Comparison of ENCODE assay signal across 8 cellular contexts in the genomic region with DNA sequence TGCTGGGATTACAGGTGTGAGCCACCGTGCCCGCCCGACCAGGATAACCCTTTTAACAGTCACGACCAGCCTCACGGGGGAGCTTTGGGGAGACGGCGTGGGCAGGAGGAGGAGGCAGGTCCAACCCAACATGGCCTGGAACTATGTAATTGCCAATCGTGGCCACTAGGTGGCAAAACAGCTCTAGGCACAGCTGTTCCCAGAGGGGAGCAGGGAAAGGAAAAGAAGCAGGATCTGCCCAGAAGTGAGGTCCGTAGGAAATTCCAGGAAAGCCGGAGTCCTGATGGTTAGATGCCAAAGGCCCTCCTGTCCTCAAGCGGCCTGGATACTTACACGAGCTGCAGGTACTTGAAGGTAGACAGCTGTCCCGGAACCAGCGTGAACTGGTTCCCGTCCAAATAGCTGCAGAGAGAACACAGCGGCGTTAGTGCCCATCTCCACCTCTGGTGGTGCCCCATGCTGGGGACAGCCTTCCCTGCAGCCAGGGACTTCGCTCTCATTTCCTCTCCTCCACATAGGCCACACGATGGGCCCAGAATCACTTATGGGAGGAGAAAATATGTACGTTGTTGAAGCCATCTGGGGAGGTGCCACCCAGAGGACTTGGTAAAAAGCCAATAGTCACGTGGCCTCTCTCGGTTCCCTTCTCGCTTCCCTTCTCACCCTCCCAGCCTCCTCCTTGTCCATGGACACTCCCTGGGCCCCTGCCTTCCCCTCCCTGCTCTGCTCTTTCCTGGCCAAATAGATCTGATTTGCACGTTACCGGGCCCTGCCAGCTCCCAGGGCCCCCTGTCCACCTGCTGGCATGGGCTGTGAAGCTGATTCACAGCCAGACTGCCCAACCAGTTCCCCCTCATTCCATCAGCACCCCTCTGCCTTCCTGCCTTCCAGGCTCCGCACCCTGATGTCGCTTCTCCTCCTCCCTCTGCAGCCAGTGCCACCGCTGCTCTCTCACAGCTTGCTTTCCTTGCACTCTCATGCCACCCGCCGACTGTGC.
A peak's percentile ranks its signal among the peaks of the same experiment; 100 is the strongest.
DNase-seq lines count a peak whose midpoint lies in the region; ATAC-seq, FAIRE-seq and TF ChIP-seq lines count a peak whose summit lies in the region.

No MANE protein-coding gene starts in this region.

- peak overlapping the region; percentile 46 for H2AFZ ChIP-seq in endothelial cell of umbilical vein (ENCODE audit: low read depth, low read length)

- POLR2A ChIA-PET in AG04450 (lab: Yijun Ruan, JAX) (interaction anchor here (0.5 to 1.1 kb wide), 3 partner anchors 12 to 455 kb away, joined by 3 to 4 read pairs (median 3); no protein-coding TSS in a partner anchor), endothelial cell of umbilical vein (lab: Charles Lee) (interaction anchor here (0.7 kb wide), 1 partner anchor 13 kb away, joined by 4 read pairs; no protein-coding TSS in a partner anchor)

- H3K9me3 ChIP-seq in AG04450 (ENCODE audit: control insufficient read depth, insufficient read depth, low read length) (no peaks in the 10 kb centered on the region; the same call in 1 of the 2 replicates), endothelial cell of umbilical vein (replicated peaks; ENCODE audit: control insufficient read depth, insufficient read depth, low read length) (no peaks in the 10 kb centered on the region), mucosa of descending colon (no peaks in the 10 kb centered on the region)

- peak; percentile 89 for FAIRE-seq in endothelial cell of umbilical vein (lab: Jason Lieb, UNC)

- BruUV-seq in endothelial cell of umbilical vein (replicated peaks; lab: Mats Ljungman, UMichigan) = no TSS peak

- H3K27me3 ChIP-seq in AG04450 (ENCODE audit: control insufficient read depth, insufficient read depth, low read length) (peaks cover 24% of the 10 kb centered on the region), endothelial cell of umbilical vein (ENCODE audit: control insufficient read depth in 2 of 2, insufficient read depth in 2 of 2, low read length in 2 of 2) (peaks cover 0 to 2% of the 10 kb centered on the region in 2 experiments)

- no peak overlapping the region for H3K9ac ChIP-seq in endothelial cell of umbilical vein (replicated peaks; ENCODE audit: extremely low read depth, insufficient read depth, low read length)

- no peaks in the 10 kb centered on the region for H3K79me2 ChIP-seq in endothelial cell of umbilical vein (ENCODE audit: control insufficient read depth, insufficient read depth, low read length)

- H3K27ac ChIP-seq in AG04450 (ENCODE audit: low read depth, low read length) (no peak overlapping the region), endothelial cell of umbilical vein (ENCODE audit: insufficient read depth, low read depth, low read length) (no peak overlapping the region)

- TF ChIP-seq POLR2A in endothelial cell of umbilical vein (IDR thresholded peaks at IDR 0.05; ENCODE audit: low read depth, low read length) = no peak

- H3K9me1 ChIP-seq in endothelial cell of umbilical vein (replicated peaks; ENCODE audit: control insufficient read depth, extremely low read depth, insufficient read depth, low read length) = no peaks in the 10 kb centered on the region

- dilution Hi-C loops in endothelial cell of umbilical vein (cut with MboI; ENCODE audit: extremely low pct_ligation_motif_present, low sequenced_read_pairs) = no loop called here

- TF ChIP-seq CTCF in AG04450 (IDR thresholded peaks at IDR 0.05; ENCODE audit: low read depth, low read length) (peak; percentile 87), endothelial cell of umbilical vein (IDR thresholded peaks at IDR 0.05; ENCODE audit: extremely low read depth in 1 of 2, insufficient read depth in 1 of 2, low read depth in 1 of 2, low read length in 2 of 2) (peak; percentile 81 to 87), mucosa of descending colon (IDR thresholded peaks at IDR 0.05) (peak; percentile 68)

- H3K36me3 ChIP-seq in endothelial cell of umbilical vein (ENCODE audit: control insufficient read depth in 2 of 2, extremely low read depth in 1 of 2, insufficient read depth in 2 of 2, low read length in 2 of 2) (no peaks in the 10 kb centered on the region), mucosa of descending colon (ENCODE audit: low read depth) (no peaks in the 10 kb centered on the region)

- H3K4me2 ChIP-seq in endothelial cell of umbilical vein (ENCODE audit: insufficient read depth, low read length) = peak overlapping the region; percentile 57

- intact Hi-C loops in endothelial cell of umbilical vein (cut with micrococcal nuclease) = loop anchor here (1.0 to 5.0 kb wide), 3 partner anchors 13 to 250 kb away; no protein-coding TSS in a partner anchor
- intact Hi-C loops in mucosa of descending colon (cut with DNase I, micrococcal nuclease) = no loop called here

- peak; percentile 54 for DNase-seq in AG04450 (ENCODE audit: low read depth, low spot score)
- DNase-seq in HPDE6-E6E7 (ENCODE audit: extremely low spot score) = peak; percentile 76
- DNase-seq in NCI-H82 (lab: John Stamatoyannopoulos, UW) = peak; percentile 87
- peak; percentile 88 for DNase-seq in activated CD8-positive, alpha-beta memory T cell treated with anti-CD3 and anti-CD28 coated beads for 24 hours
- DNase-seq in endothelial cell of umbilical vein (ENCODE audit: low read depth, low spot score) = peak; percentile 82
- DNase-seq in mucosa of descending colon = peak in 2 of 3 donors; percentile 78 to 87
- DNase-seq in stimulated activated CD8-positive, alpha-beta memory T cell treated with anti-CD3 and anti-CD28 coated beads, Interleukin-2, amount 100 ng/mL, for 1 hour (ENCODE audit: low read depth in 2 of 2) = peak; percentile 29 to 38

- peaks cover 5% of the 10 kb centered on the region for H3K4me1 ChIP-seq in endothelial cell of umbilical vein (ENCODE audit: control insufficient read depth, extremely low read depth, insufficient read depth, low read length)
- H3K4me1 ChIP-seq in mucosa of descending colon (ENCODE audit: low read depth) = peaks cover 5% of the 10 kb centered on the region

- CTCF ChIA-PET in AG04450 (lab: Charles Lee) (interaction anchor here (0.6 to 5.0 kb wide), 33 partner anchors 9 to 641 kb away, joined by 3 to 55 read pairs (median 5); no protein-coding TSS in a partner anchor), endothelial cell of umbilical vein (lab: Charles Lee) (interaction anchor here (0.5 to 5.8 kb wide), 40 partner anchors 8 to 1829 kb away, joined by 3 to 161 read pairs (median 5); no protein-coding TSS in a partner anchor)

- ATAC-seq in GM19035 (IDR thresholded peaks at IDR 0.05; ENCODE audit: unreplicated experiment) (peak; percentile 75), mucosa of descending colon (peak; percentile 92)

- H4K20me1 ChIP-seq in endothelial cell of umbilical vein (replicated peaks; ENCODE audit: control insufficient read depth, extremely low read depth, insufficient read depth, low read length) = no peaks in the 10 kb centered on the region

- peak overlapping the region; percentile 56 for H3K4me3 ChIP-seq in AG04450 (ENCODE audit: low read depth, low read length)
- H3K4me3 ChIP-seq in endothelial cell of umbilical vein (replicated peaks in 1 of 3; ENCODE audit: insufficient read depth in 1 of 3, low read depth in 1 of 3, low read length in 3 of 3) = peak overlapping the region in 2 of 3 experiments; percentile 20 to 35
- no peak overlapping the region for H3K4me3 ChIP-seq in mucosa of descending colon

TF ChIP-seq in endothelial cell of umbilical vein, 7 proteins besides CTCF, POLR2A, EP300 and RAD21:
- no peak for TF ChIP-seq JUN (IDR thresholded peaks at IDR 0.05; ENCODE audit: borderline replicate concordance, insufficient read depth, insufficient read length, low read depth)
- TF ChIP-seq, protein P1, sequence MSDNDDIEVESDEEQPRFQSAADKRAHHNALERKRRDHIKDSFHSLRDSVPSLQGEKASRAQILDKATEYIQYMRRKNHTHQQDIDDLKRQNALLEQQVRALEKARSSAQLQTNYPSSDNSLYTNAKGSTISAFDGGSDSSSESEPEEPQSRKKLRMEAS (IDR thresholded peaks at IDR 0.05; ENCODE audit: insufficient read depth, insufficient read length) = no peak
- no peak for TF ChIP-seq GATA2 (IDR thresholded peaks at IDR 0.05; ENCODE audit: insufficient read depth, insufficient read length, low read depth, low read length)
- TF ChIP-seq FOS (IDR thresholded peaks at IDR 0.05; ENCODE audit: borderline replicate concordance, insufficient read depth, low read length) = no peak
- TF ChIP-seq POLR2AphosphoS5 (IDR thresholded peaks at IDR 0.05; ENCODE audit: insufficient read depth, low read depth, low read length) = no peak
- no peak for TF ChIP-seq EZH2 (IDR thresholded peaks at IDR 0.05; ENCODE audit: borderline replicate concordance, low read depth, low read length, severe bottlenecking)
- TF ChIP-seq MYC (IDR thresholded peaks at IDR 0.05; ENCODE audit: low read depth, low read length) = no peak

Comparison
In these comparisons a context has a peak if more than half of its experiments do, and no peak if none do; other contexts are left out.
1. DNase-seq: peak in every context shown above with its lines; median percentile 88 in activated CD8-positive, alpha-beta memory T cell treated with anti-CD3 and anti-CD28 coated beads for 24 hours; 87 in NCI-H82; 82 in mucosa of descending colon; 82 in endothelial cell of umbilical vein; 76 in HPDE6-E6E7; 54 in AG04450; 34 in stimulated activated CD8-positive, alpha-beta memory T cell treated with anti-CD3 and anti-CD28 coated beads, Interleukin-2, amount 100 ng/mL, for 1 hour.